ENCODE assay signal across 17 cellular contexts in genomic region chr1:116768416-116768815, GRCh38. TPM values are rescaled to one million over a fixed set of nuclear protein-coding genes. Genes with fewer than 3 reads are reported as not detected.
DNase-seq lines count a peak whose midpoint lies in the region; ATAC-seq and TF ChIP-seq lines count a peak whose summit lies in the region.
"Had no signal": no experiment of that assay in that cellular context is flagged by ENCODE, and none has a peak within 500 bp of the region (broad histone marks: within the 10 kb centered on the region; RNA-seq: fewer than 3 reads in every experiment).

No MANE protein-coding gene starts in this region.

- no peak overlapping the region for H3K4me3 ChIP-seq in BLaER1
- peak overlapping the region in 1 of 2 donors; percentile 24 for H3K4me3 ChIP-seq in CD4-positive, alpha-beta memory T cell (ENCODE audit: low read length in 2 of 2)
- H3K4me3 ChIP-seq: HAP-1, pancreas, right lobe of liver had no signal

- intact Hi-C loops in CD4-positive, alpha-beta memory T cell (cut with micrococcal nuclease), result loop anchor here (10.0 kb wide), 1 partner anchor 394 kb away; the partner anchor contains the start of gene ATP1A1
- intact Hi-C loops in activated CD8-positive, alpha-beta T cell treated with anti-CD3 and anti-CD28 coated beads for 36 hours (cut with micrococcal nuclease), result loop anchor here (2.0 to 5.0 kb wide), 2 partner anchors 30 to 234 kb away; partner anchors contain the start of gene CD101

- CTCF ChIA-PET in CD4-positive, alpha-beta memory T cell (lab: Charles Lee; ENCODE audit: partially characterized antibody), result interaction anchor here (0.8 to 15.3 kb wide), 9 partner anchors 13 to 288 kb away, joined by 3 to 276 read pairs (median 9); partner anchors contain the start of gene CD2
- CTCF ChIA-PET in activated CD8-positive, alpha-beta T cell treated with anti-CD3 and anti-CD28 coated beads for 36 hours (lab: Charles Lee), result interaction anchor here (0.8 to 12.5 kb wide), 7 partner anchors 10 to 114 kb away, joined by 3 to 167 read pairs (median 8); no protein-coding TSS in a partner anchor

- TF ChIP-seq CTCF in activated CD8-positive, alpha-beta T cell treated with anti-CD3 and anti-CD28 coated beads for 36 hours (IDR thresholded peaks at IDR 0.05), result no peak

- no peaks in the 10 kb centered on the region for H3K27me3 ChIP-seq in BLaER1
- H3K27me3 ChIP-seq in CD4-positive, alpha-beta memory T cell (ENCODE audit: insufficient read depth, low read length), result no peaks in the 10 kb centered on the region
- H3K27me3 ChIP-seq: pancreas, right lobe of liver had no signal

- no peaks in the 10 kb centered on the region for H3K27me3 Mint-ChIP-seq in CD4-positive, alpha-beta memory T cell
- no peaks in the 10 kb centered on the region for H3K27me3 Mint-ChIP-seq in activated CD8-positive, alpha-beta T cell treated with anti-CD3 and anti-CD28 coated beads for 36 hours
- H3K27me3 Mint-ChIP-seq in effector memory CD8-positive, alpha-beta T cell, result no peaks in the 10 kb centered on the region

- peak overlapping the region; percentile 89 for H3K4me2 ChIP-seq in BLaER1

- peaks cover 0 to 3% (median 0%) of the 10 kb centered on the region in 8 donors for H3K9me3 Mint-ChIP-seq in CD4-positive, alpha-beta memory T cell
- H3K9me3 Mint-ChIP-seq in activated CD8-positive, alpha-beta T cell treated with anti-CD3 and anti-CD28 coated beads for 36 hours, result peaks cover 7% of the 10 kb centered on the region
- no peaks in the 10 kb centered on the region for H3K9me3 Mint-ChIP-seq in effector memory CD8-positive, alpha-beta T cell
- H3K9me3 Mint-ChIP-seq: endodermal cell had no signal

- H3K27ac ChIP-seq in BLaER1, result peak overlapping the region; percentile 65; the same call in 1 of the 2 replicates
- H3K27ac ChIP-seq in CD4-positive, alpha-beta memory T cell (ENCODE audit: low read depth, low read length), result peak overlapping the region; percentile 88
- H3K27ac ChIP-seq in substantia nigra (ENCODE audit: low read depth, low read length, poor library complexity, severe bottlenecking), result no peak overlapping the region
- H3K27ac ChIP-seq: pancreas, right lobe of liver, WERI-Rb-1 had no signal

- peak overlapping the region; percentile 29 to 94 (median 74) for H3K4me3 Mint-ChIP-seq in CD4-positive, alpha-beta memory T cell
- H3K4me3 Mint-ChIP-seq in activated CD8-positive, alpha-beta T cell treated with anti-CD3 and anti-CD28 coated beads for 36 hours, result peak overlapping the region; percentile 98
- peak overlapping the region; percentile 64 to 68 for H3K4me3 Mint-ChIP-seq in effector memory CD8-positive, alpha-beta T cell
- H3K4me3 Mint-ChIP-seq: endodermal cell had no signal

- H3K4me1 Mint-ChIP-seq in CD4-positive, alpha-beta memory T cell, result peaks cover 83 to 100% (median 93%) of the 10 kb centered on the region in 4 donors
- H3K4me1 Mint-ChIP-seq in activated CD8-positive, alpha-beta T cell treated with anti-CD3 and anti-CD28 coated beads for 36 hours (ENCODE audit: low read depth), result peaks cover 97% of the 10 kb centered on the region
- peaks cover 82 to 91% of the 10 kb centered on the region in 2 donors for H3K4me1 Mint-ChIP-seq in effector memory CD8-positive, alpha-beta T cell (ENCODE audit: low read depth in 2 of 2)

- H3K4me1 ChIP-seq in BLaER1, result peaks cover 48% of the 10 kb centered on the region
- peaks cover 99% of the 10 kb centered on the region for H3K4me1 ChIP-seq in CD4-positive, alpha-beta memory T cell (ENCODE audit: insufficient read depth, low read length)
- H3K4me1 ChIP-seq: HAP-1 had no signal

- peak overlapping the region; percentile 97 to 99 (median 98) for H3K27ac Mint-ChIP-seq in CD4-positive, alpha-beta memory T cell
- H3K27ac Mint-ChIP-seq in activated CD8-positive, alpha-beta T cell treated with anti-CD3 and anti-CD28 coated beads for 36 hours, result peak overlapping the region; percentile 99
- H3K27ac Mint-ChIP-seq in effector memory CD8-positive, alpha-beta T cell, result peak overlapping the region; percentile 96 to 97
- H3K27ac Mint-ChIP-seq: endodermal cell had no signal

- H4K20me1 ChIP-seq in BLaER1, result no peaks in the 10 kb centered on the region

- DNase-seq in CD4-positive, alpha-beta memory T cell, result no peak
- DNase-seq in activated CD8-positive, alpha-beta T cell treated with anti-CD3 and anti-CD28 coated beads for 36 hours, result no peak
- DNase-seq in effector memory CD8-positive, alpha-beta T cell, result no peak
- no peak for DNase-seq in NCI-H1436 (lab: John Stamatoyannopoulos, UW)
- no peak for DNase-seq in NK-92 treated with Interleukin-12 subunit alpha and Interleukin-12 subunit beta, amount 100 ng/mL, for 24 hours (lab: John Stamatoyannopoulos, UW)
- DNase-seq in substantia nigra (lab: John Stamatoyannopoulos, UW), result no peak
- DNase-seq in central memory CD4-positive, alpha-beta T cell, result no peak
- DNase-seq: AML-193, anterior cingulate cortex, endodermal cell, NCI-H2029, pancreas, right lobe of liver, WERI-Rb-1 had no signal

- ATAC-seq in activated CD8-positive, alpha-beta T cell treated with anti-CD3 and anti-CD28 coated beads for 36 hours, result no peak
- ATAC-seq in effector memory CD8-positive, alpha-beta T cell (replicated peaks), result no peak
- ATAC-seq: pancreas, right lobe of liver had no signal

- POLR2A ChIA-PET in CD4-positive, alpha-beta memory T cell (lab: Charles Lee; ENCODE audit: partially characterized antibody), result interaction anchor here (1.6 to 33.0 kb wide), 7 partner anchors 13 to 292 kb away, joined by 5 to 1832 read pairs (median 26); partner anchors contain the start of genes CD2 and TTF2
- POLR2A ChIA-PET in activated CD8-positive, alpha-beta T cell treated with anti-CD3 and anti-CD28 coated beads for 36 hours (lab: Charles Lee), result interaction anchor here (0.6 to 18.7 kb wide), 14 partner anchors 8 to 292 kb away, joined by 3 to 850 read pairs (median 4); partner anchors contain the start of genes CD101, CD2 and TTF2

- H3K9me3 ChIP-seq in BLaER1, result peaks cover 21% of the 10 kb centered on the region
- no peaks in the 10 kb centered on the region for H3K9me3 ChIP-seq in CD4-positive, alpha-beta memory T cell (ENCODE audit: control insufficient read depth in 1 of 2, low read length in 2 of 2)
- H3K9me3 ChIP-seq: HAP-1, pancreas, right lobe of liver had no signal

- H3K36me3 ChIP-seq in BLaER1, result no peaks in the 10 kb centered on the region; the same call in 1 of the 2 replicates
- H3K36me3 ChIP-seq in CD4-positive, alpha-beta memory T cell (ENCODE audit: insufficient read depth, low read length), result peaks cover 44% of the 10 kb centered on the region
- H3K36me3 ChIP-seq: HAP-1, pancreas, right lobe of liver, WERI-Rb-1 had no signal

- peaks cover 55 to 64% of the 10 kb centered on the region in 2 donors for H3K36me3 Mint-ChIP-seq in CD4-positive, alpha-beta memory T cell
- peaks cover 84% of the 10 kb centered on the region for H3K36me3 Mint-ChIP-seq in activated CD8-positive, alpha-beta T cell treated with anti-CD3 and anti-CD28 coated beads for 36 hours (ENCODE audit: low read depth)
- peaks cover 74% of the 10 kb centered on the region for H3K36me3 Mint-ChIP-seq in effector memory CD8-positive, alpha-beta T cell (ENCODE audit: insufficient read depth)

- no peak overlapping the region for H3K9ac ChIP-seq in BLaER1

RNA-seq across cellular contexts. Expression of gene CD2, which starts 14.2 kb away (rescaled TPM):
- 100 to 1,000 TPM; 305 to 316 TPM for total RNA-seq in CD4-positive, alpha-beta memory T cell
- 100 to 1,000 TPM; 409 to 471 TPM for polyA plus RNA-seq in CD4-positive, alpha-beta memory T cell
- total RNA-seq in activated CD8-positive, alpha-beta T cell treated with anti-CD3 and anti-CD28 coated beads for 36 hours, result 100 to 1,000 TPM; 217 to 220 TPM
- total RNA-seq: endodermal cell, fibroblast of lung had no signal
- polyA plus RNA-seq: fibroblast of lung had no signal
